In genomic region chr11:85575388-85575787, GRCh38 we compare ENCODE assay signal across 1 cellular context.
TF ChIP-seq lines count a peak whose summit lies in the region.

No MANE protein-coding gene starts in this region.

TF ChIP-seq in GM23338, 12 proteins besides CTCF, POLR2A, EP300 and RAD21 (continued from another document):
- TF ChIP-seq ZNF462 (CRISPR knock-in tag; IDR thresholded peaks at IDR 0.05), result no peak
- TF ChIP-seq EZH2 (IDR thresholded peaks at IDR 0.05; ENCODE audit: low read depth, unreplicated experiment), result no peak
TF ChIP-seq in GM23338: peak in this region for 0.
